Comparison of ENCODE assay signal across 21 cellular contexts in the genomic region with DNA sequence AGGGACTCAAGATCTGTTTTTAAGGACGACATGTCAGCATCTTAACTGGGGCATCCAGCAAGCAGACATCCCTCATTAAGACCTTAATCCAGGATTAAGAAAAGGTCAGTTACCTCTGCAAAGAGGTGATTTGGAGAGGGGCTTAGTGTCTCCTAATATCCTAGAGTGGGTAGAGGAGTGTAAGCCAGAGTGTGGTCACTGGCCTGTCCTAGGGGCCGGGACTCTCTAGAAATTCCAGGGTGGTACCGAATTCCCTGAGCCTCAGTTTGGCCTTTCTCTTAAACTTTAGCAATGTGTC.
A peak's percentile ranks its signal among the peaks of the same experiment; 100 is the strongest.
DNase-seq lines count a peak whose midpoint lies in the region; ATAC-seq, FAIRE-seq and TF ChIP-seq lines count a peak whose summit lies in the region.
"Had no signal": no experiment of that assay in that cellular context is flagged by ENCODE, and none has a peak within 500 bp of the region (broad histone marks: within the 10 kb centered on the region; RNA-seq: fewer than 3 reads in every experiment).

No MANE protein-coding gene starts in this region.

- H3K4me3 ChIP-seq in astrocyte (ENCODE audit: insufficient read depth, low read depth, low read length) (no peak overlapping the region), osteoblast (ENCODE audit: insufficient read depth, low read length) (no peak overlapping the region)

- no peak for DNase-seq in activated CD4-positive, alpha-beta T cell treated with anti-CD3 and anti-CD28 coated beads, Interleukin-2, amount 10 ng/mL, durations not matched to agents 24 days and 14 days
- DNase-seq in activated CD4-positive, alpha-beta T cell treated with anti-CD3 and anti-CD28 coated beads, Interleukin-2, amount 50 U/mL, for 48 hours = no peak
- DNase-seq in NCI-H82 (lab: John Stamatoyannopoulos, UW) (peak; percentile 92), astrocyte (ENCODE audit: low read depth) (no peak), osteoblast (ENCODE audit: insufficient read length, low spot score, missing footprints) (no peak), NCI-H748 (lab: John Stamatoyannopoulos, UW; ENCODE audit: unreplicated experiment) (no peak), GM10266 (ENCODE audit: extremely low spot score) (no peak)
- DNase-seq: ACHN, DMS53, GDM1, H7, NCI-H1105 treated with DMSO at 0.1 percent for 48 hours, NCI-H2029 treated with DMSO at 0.1 percent for 48 hours, NCI-H2171, NCI-H345, NCI-H526 treated with DMSO at 0.1 percent for 48 hours had no signal

- H3K36me3 Mint-ChIP-seq in activated CD4-positive, alpha-beta T cell treated with anti-CD3 and anti-CD28 coated beads, Interleukin-2, amount 10 ng/mL, durations not matched to agents 24 days and 14 days (ENCODE audit: low read depth) = peaks cover 18% of the 10 kb centered on the region
- H3K36me3 Mint-ChIP-seq in astrocyte (ENCODE audit: low read depth, unreplicated experiment) = peaks cover 5% of the 10 kb centered on the region

- H2AFZ ChIP-seq in astrocyte (ENCODE audit: low read depth, low read length) (peak overlapping the region; percentile 42), osteoblast (ENCODE audit: low read length) (no peak overlapping the region)

- H3K9me3 ChIP-seq in astrocyte (ENCODE audit: insufficient read depth, low read depth, low read length) (no peaks in the 10 kb centered on the region), osteoblast (ENCODE audit: low read depth, low read length) (no peaks in the 10 kb centered on the region)

- ATAC-seq in HG03196 (IDR thresholded peaks at IDR 0.05; ENCODE audit: unreplicated experiment) = no peak
- ATAC-seq: Panc1, SK-N-SH treated with all-trans-retinoic acid at 6 μM for 48 hours had no signal

- H3K9me3 Mint-ChIP-seq in activated CD4-positive, alpha-beta T cell treated with anti-CD3 and anti-CD28 coated beads, Interleukin-2, amount 10 ng/mL, durations not matched to agents 24 days and 14 days = no peaks in the 10 kb centered on the region
- no peaks in the 10 kb centered on the region for H3K9me3 Mint-ChIP-seq in astrocyte (ENCODE audit: unreplicated experiment)

- no peaks in the 10 kb centered on the region for H3K27me3 Mint-ChIP-seq in activated CD4-positive, alpha-beta T cell treated with anti-CD3 and anti-CD28 coated beads, Interleukin-2, amount 10 ng/mL, durations not matched to agents 24 days and 14 days
- no peaks in the 10 kb centered on the region for H3K27me3 Mint-ChIP-seq in astrocyte (ENCODE audit: low read depth, unreplicated experiment)

- H3K9ac ChIP-seq in astrocyte (ENCODE audit: low read length) = no peak overlapping the region
- H3K9ac ChIP-seq: KMS-11 had no signal

- H3K36me3 ChIP-seq in astrocyte (ENCODE audit: insufficient read depth, low read length) (no peaks in the 10 kb centered on the region), osteoblast (ENCODE audit: insufficient read depth, low read length) (no peaks in the 10 kb centered on the region)

- H3K4me2 ChIP-seq in astrocyte (ENCODE audit: low read length) = peak overlapping the region; percentile 51
- H3K4me2 ChIP-seq in osteoblast (ENCODE audit: insufficient read depth, low read length) = peak overlapping the region; percentile 25
- H3K4me2 ChIP-seq: KMS-11 had no signal

- H3K79me2 ChIP-seq in astrocyte (ENCODE audit: insufficient read depth, low read length) (no peaks in the 10 kb centered on the region), osteoblast (ENCODE audit: insufficient read depth, low read length) (peaks cover 42% of the 10 kb centered on the region)

- intact Hi-C loops in activated CD4-positive, alpha-beta T cell treated with anti-CD3 and anti-CD28 coated beads, Interleukin-2, amount 10 ng/mL, durations not matched to agents 24 days and 14 days (cut with micrococcal nuclease) = no loop called here

- peaks cover 34% of the 10 kb centered on the region for H3K4me1 Mint-ChIP-seq in activated CD4-positive, alpha-beta T cell treated with anti-CD3 and anti-CD28 coated beads, Interleukin-2, amount 10 ng/mL, durations not matched to agents 24 days and 14 days
- H3K4me1 Mint-ChIP-seq in astrocyte (ENCODE audit: low read depth, unreplicated experiment) = peaks cover 14% of the 10 kb centered on the region

- H3K27ac Mint-ChIP-seq in activated CD4-positive, alpha-beta T cell treated with anti-CD3 and anti-CD28 coated beads, Interleukin-2, amount 10 ng/mL, durations not matched to agents 24 days and 14 days = peak overlapping the region; percentile 68
- H3K27ac Mint-ChIP-seq in astrocyte (ENCODE audit: unreplicated experiment) = peak overlapping the region; percentile 10

- FAIRE-seq in astrocyte (lab: Jason Lieb, UNC) = no peak

- TF ChIP-seq CTCF in astrocyte (IDR thresholded peaks at IDR 0.05; ENCODE audit: insufficient read depth, low read depth, low read length) (no peak), osteoblast (IDR thresholded peaks at IDR 0.05; ENCODE audit: extremely low read depth, low read depth, low read length) (no peak), GM10266 (IDR thresholded peaks at IDR 0.05; ENCODE audit: control insufficient read depth, insufficient read depth, low read depth, missing control alignments) (no peak)

- H3K27me3 ChIP-seq in astrocyte (ENCODE audit: insufficient read depth, low read length) (no peaks in the 10 kb centered on the region), osteoblast (ENCODE audit: insufficient read depth, low read length) (no peaks in the 10 kb centered on the region)

- H3K27ac ChIP-seq in astrocyte (ENCODE audit: low read depth, low read length) = no peak overlapping the region
- no peak overlapping the region for H3K27ac ChIP-seq in osteoblast (ENCODE audit: low read depth, low read length)
- H3K27ac ChIP-seq: 22Rv1, KMS-11 had no signal

- H3K4me1 ChIP-seq in astrocyte (ENCODE audit: insufficient read depth, low read length) (peaks cover 28% of the 10 kb centered on the region), osteoblast (ENCODE audit: insufficient read depth, low read length) (peaks cover 31% of the 10 kb centered on the region)

- H3K4me3 Mint-ChIP-seq in activated CD4-positive, alpha-beta T cell treated with anti-CD3 and anti-CD28 coated beads, Interleukin-2, amount 10 ng/mL, durations not matched to agents 24 days and 14 days = no peak overlapping the region
- H3K4me3 Mint-ChIP-seq in astrocyte (ENCODE audit: unreplicated experiment) = no peak overlapping the region

- H4K20me1 ChIP-seq in astrocyte (ENCODE audit: insufficient read depth, low read length) (no peaks in the 10 kb centered on the region), osteoblast (ENCODE audit: insufficient read depth, low read length) (peaks cover 12% of the 10 kb centered on the region)
